ENCODE assay signal across 14 cellular contexts in the genomic region with DNA sequence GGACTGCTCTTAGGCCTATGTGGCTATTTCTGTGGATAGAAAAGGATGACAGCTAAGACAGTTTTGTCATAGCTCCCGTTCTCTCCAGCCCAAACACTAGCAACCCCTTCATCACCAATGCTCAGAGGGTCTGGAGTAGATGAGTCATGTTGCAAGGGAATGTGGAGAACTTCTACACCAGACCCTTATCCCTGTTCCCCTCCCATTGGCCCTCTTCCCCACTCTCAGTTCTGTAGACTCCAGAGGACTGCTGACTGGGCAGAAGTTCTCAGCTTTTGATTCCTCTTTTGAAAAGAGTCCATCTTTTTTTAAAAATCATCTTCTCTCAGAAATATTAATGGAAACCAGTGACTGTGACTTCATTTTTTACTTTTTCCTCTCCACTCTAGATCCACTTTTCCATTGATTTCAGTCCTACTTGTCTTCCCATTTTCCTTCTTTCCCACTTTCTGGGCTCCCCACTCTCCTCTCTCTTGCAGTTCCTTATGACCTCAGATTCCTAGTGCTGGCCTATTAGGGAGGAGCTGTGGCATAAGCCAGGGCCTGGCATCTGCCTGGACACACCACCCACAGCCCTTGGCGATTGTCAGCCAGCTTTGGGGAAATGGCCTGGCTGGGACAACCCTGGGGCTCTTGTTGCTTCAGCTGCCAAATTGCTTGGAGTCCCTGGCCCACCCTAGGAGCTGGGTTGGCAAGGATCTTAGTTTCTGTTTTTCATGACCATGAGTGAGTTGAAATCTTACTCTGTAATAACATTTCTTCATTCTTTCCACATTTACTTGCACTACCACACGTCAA. TPM values are rescaled to one million over a fixed set of nuclear protein-coding genes. Genes with fewer than 3 reads are reported as not detected.
DNase-seq lines count a peak whose midpoint lies in the region; ATAC-seq and TF ChIP-seq lines count a peak whose summit lies in the region.
"Had no signal": no experiment of that assay in that cellular context is flagged by ENCODE, and none has a peak within 500 bp of the region (broad histone marks: within the 10 kb centered on the region; RNA-seq: fewer than 3 reads in every experiment).

No MANE protein-coding gene starts in this region.

- H3K36me3 ChIP-seq in breast epithelium = no peaks in the 10 kb centered on the region
- no peaks in the 10 kb centered on the region for H3K36me3 ChIP-seq in lower lobe of right lung
- H3K36me3 ChIP-seq in suprapubic skin = no peaks in the 10 kb centered on the region
- H3K36me3 ChIP-seq: gastrocnemius medialis had no signal

- no peak for TF ChIP-seq EP300 in suprapubic skin (IDR thresholded peaks at IDR 0.05)

- no peak overlapping the region for H3K4me3 ChIP-seq in breast epithelium
- no peak overlapping the region for H3K4me3 ChIP-seq in lower lobe of right lung
- H3K4me3 ChIP-seq in suprapubic skin = no peak overlapping the region
- H3K4me3 ChIP-seq: gastrocnemius medialis had no signal

- TF ChIP-seq POLR2A in breast epithelium (IDR thresholded peaks at IDR 0.05) (no peak), suprapubic skin (IDR thresholded peaks at IDR 0.05) (no peak)

- H3K4me1 ChIP-seq in breast epithelium (peaks cover 3 to 15% of the 10 kb centered on the region in 2 donors), lower lobe of right lung (peaks cover 40% of the 10 kb centered on the region), suprapubic skin (peaks cover 59% of the 10 kb centered on the region)

- no peak for TF ChIP-seq CTCF in breast epithelium (IDR thresholded peaks at IDR 0.05)
- TF ChIP-seq CTCF in lower lobe of right lung (IDR thresholded peaks at IDR 0.05) = no peak
- TF ChIP-seq CTCF in suprapubic skin (IDR thresholded peaks at IDR 0.05) = no peak

- H3K27ac ChIP-seq in breast epithelium = peak overlapping the region; percentile 62 to 67
- peak overlapping the region; percentile 40 for H3K27ac ChIP-seq in lower lobe of right lung
- peak overlapping the region; percentile 55 for H3K27ac ChIP-seq in suprapubic skin
- H3K27ac ChIP-seq: gastrocnemius medialis had no signal

- DNase-seq in MV-4-11 (lab: John Stamatoyannopoulos, UW) (peak; percentile 36), breast epithelium (ENCODE audit: low spot score in 2 of 2) (no peak), lower lobe of right lung (no peak), suprapubic skin (ENCODE audit: low spot score in 2 of 2) (peak in 1 of 2 donors; percentile 64), DMS153 (lab: John Stamatoyannopoulos, UW) (no peak), SHP77 (lab: John Stamatoyannopoulos, UW) (no peak)
- DNase-seq: activated CD4-positive, alpha-beta T cell treated with anti-CD3 and anti-CD28 coated beads, Interleukin-2, amount 50 U/mL, for 1 hour; activated T-cell treated with anti-CD3 and anti-CD28 coated beads, Interleukin-2, amount 50 U/mL, for 1 hour; MM.1S; NCI-H1930; T1000 had no signal

- H3K9me3 ChIP-seq in breast epithelium (no peaks in the 10 kb centered on the region), lower lobe of right lung (no peaks in the 10 kb centered on the region), suprapubic skin (no peaks in the 10 kb centered on the region)
- H3K9me3 ChIP-seq: gastrocnemius medialis had no signal

- WGBS in suprapubic skin = 53% methylated on average over 3 of the region's 3 CpGs

- ATAC-seq in lower lobe of right lung (no peak), HG03280 (IDR thresholded peaks at IDR 0.05; ENCODE audit: unreplicated experiment) (no peak)
- ATAC-seq: gastrocnemius medialis had no signal

- H3K27me3 ChIP-seq in breast epithelium (no peaks in the 10 kb centered on the region), lower lobe of right lung (ENCODE audit: low read depth) (no peaks in the 10 kb centered on the region), suprapubic skin (no peaks in the 10 kb centered on the region)
- H3K27me3 ChIP-seq: gastrocnemius medialis had no signal

- intact Hi-C loops in breast epithelium (cut with DNase I; ENCODE audit: low total_unique reads) (no loop called here), lower lobe of right lung (cut with DNase I) (no loop called here)

RNA-seq across cellular contexts. Expression of a gene that starts 2.2 kb away (rescaled TPM):
- 10 to 100 TPM; 12.1 to 23.0 (median 16.7) TPM for total RNA-seq in breast epithelium
- total RNA-seq in lower lobe of right lung = 41.3 TPM
- total RNA-seq in suprapubic skin = 10 to 100 TPM in 2 of 4 donors, 1 to 10 TPM in 2; 8.6 to 14.9 (median 11.6) TPM
- total RNA-seq: NCI-H460 had no signal
